In genomic region chr4:184252136-184253071, GRCh38 we compare ENCODE assay signal across 28 cellular contexts. TPM values are rescaled to one million over a fixed set of nuclear protein-coding genes. Genes with fewer than 3 reads are reported as not detected.
DNase-seq lines count a peak whose midpoint lies in the region; ATAC-seq and TF ChIP-seq lines count a peak whose summit lies in the region.
"Had no signal": no experiment of that assay in that cellular context is flagged by ENCODE, and none has a peak within 500 bp of the region (broad histone marks: within the 10 kb centered on the region; RNA-seq: fewer than 3 reads in every experiment).

No MANE protein-coding gene starts in this region.

- H3K27me3 Mint-ChIP-seq in activated CD4-positive, alpha-beta memory T cell treated with anti-CD3 and anti-CD28 coated beads, Interleukin-2, amount 10 ng/mL, durations not matched to agents 7 days and 5 days, result peaks cover 7% of the 10 kb centered on the region

- H3K36me3 Mint-ChIP-seq in activated CD4-positive, alpha-beta memory T cell treated with anti-CD3 and anti-CD28 coated beads, Interleukin-2, amount 10 ng/mL, durations not matched to agents 7 days and 5 days (ENCODE audit: low read depth), result no peaks in the 10 kb centered on the region
- H3K36me3 Mint-ChIP-seq: natural killer cell treated with Interleukin-12 subunit alpha and Interleukin-12 subunit beta and Interleukin-15 and Interleukin-18, amount 100 ng/mL, for 72 hours had no signal

- no peak overlapping the region for H3K4me3 Mint-ChIP-seq in activated CD4-positive, alpha-beta memory T cell treated with anti-CD3 and anti-CD28 coated beads, Interleukin-2, amount 10 ng/mL, durations not matched to agents 7 days and 5 days
- H3K4me3 Mint-ChIP-seq: activated naive CD8-positive, alpha-beta T cell treated with anti-CD3 and anti-CD28 coated beads, Interleukin-2, amount 10 ng/mL, durations not matched to agents 7 days and 5 days; natural killer cell treated with Interleukin-12 subunit alpha and Interleukin-12 subunit beta and Interleukin-15 and Interleukin-18, amount 100 ng/mL, for 72 hours had no signal

- no peak for TF ChIP-seq EP300 in esophagus muscularis mucosa (IDR thresholded peaks at IDR 0.05)

- WGBS in esophagus muscularis mucosa, result 74% methylated on average over 9 of the region's 21 CpGs
- 86% methylated on average over 21 of the region's 21 CpGs for WGBS in right cardiac atrium

- ATAC-seq in right cardiac atrium, result no peak
- ATAC-seq: gastroesophageal sphincter; natural killer cell treated with Interleukin-12 subunit alpha and Interleukin-12 subunit beta and Interleukin-15 and Interleukin-18, amount 100 ng/mL, for 72 hours; PC-3 had no signal

- H3K4me3 ChIP-seq in esophagus muscularis mucosa (no peak overlapping the region), right cardiac atrium (ENCODE audit: low read length) (no peak overlapping the region)
- H3K4me3 ChIP-seq: gastroesophageal sphincter, hepatocyte, lung had no signal

- H3K9me3 ChIP-seq in esophagus muscularis mucosa (no peaks in the 10 kb centered on the region), right cardiac atrium (ENCODE audit: control insufficient read depth, low read length) (no peaks in the 10 kb centered on the region)
- H3K9me3 ChIP-seq: Caco-2, gastroesophageal sphincter had no signal

- H3K4me1 Mint-ChIP-seq in activated CD4-positive, alpha-beta memory T cell treated with anti-CD3 and anti-CD28 coated beads, Interleukin-2, amount 10 ng/mL, durations not matched to agents 7 days and 5 days, result peaks cover 19% of the 10 kb centered on the region

- H3K4me1 ChIP-seq in esophagus muscularis mucosa, result no peaks in the 10 kb centered on the region
- H3K4me1 ChIP-seq in right cardiac atrium (ENCODE audit: control insufficient read depth, insufficient read depth, low read length), result no peaks in the 10 kb centered on the region
- H3K4me1 ChIP-seq: Caco-2, gastroesophageal sphincter had no signal

- peak; percentile 23 for DNase-seq in stimulated activated CD4-positive, alpha-beta T cell treated with anti-CD3 and anti-CD28 coated beads, Interleukin-15, amount 100 ng/mL, for 24 hours
- no peak for DNase-seq in stimulated activated CD4-positive, alpha-beta T cell treated with anti-CD3 and anti-CD28 coated beads, Interleukin-12 subunit alpha, Interleukin-12 subunit beta, amount 100 ng/mL, for 4 hours
- DNase-seq in activated CD4-positive, alpha-beta memory T cell treated with anti-CD3 and anti-CD28 coated beads, Interleukin-2, amount 10 ng/mL, durations not matched to agents 7 days and 5 days, result no peak
- peak; percentile 68 for DNase-seq in esophagus muscularis mucosa (ENCODE audit: extremely low spot score)
- DNase-seq in LoVo (ENCODE audit: low spot score), result no peak
- no peak for DNase-seq in SK-N-DZ (ENCODE audit: low spot score)
- no peak for DNase-seq in right cardiac atrium
- DNase-seq: activated naive CD8-positive, alpha-beta T cell treated with anti-CD3 and anti-CD28 coated beads, Interleukin-2, amount 10 ng/mL, durations not matched to agents 7 days and 5 days; activated T-cell treated with anti-CD3 and anti-CD28 coated beads, Interleukin-2, amount 50 U/mL, for 72 hours; C1 segment of cervical spinal cord; Caco-2; caudate nucleus; cortex of kidney; DND-41; KG1; NCI-H146; NCI-H2107; NCI-H446; PC-3; Right ventricle myocardium superior; small intestine; T1000 had no signal

- TF ChIP-seq POLR2A in esophagus muscularis mucosa (IDR thresholded peaks at IDR 0.05; ENCODE audit: low read depth), result no peak

- TF ChIP-seq CTCF in esophagus muscularis mucosa (IDR thresholded peaks at IDR 0.05), result no peak

- peak overlapping the region; percentile 64 for H3K27ac Mint-ChIP-seq in activated CD4-positive, alpha-beta memory T cell treated with anti-CD3 and anti-CD28 coated beads, Interleukin-2, amount 10 ng/mL, durations not matched to agents 7 days and 5 days
- H3K27ac Mint-ChIP-seq: activated naive CD8-positive, alpha-beta T cell treated with anti-CD3 and anti-CD28 coated beads, Interleukin-2, amount 10 ng/mL, durations not matched to agents 7 days and 5 days; activated T-cell treated with anti-CD3 and anti-CD28 coated beads, Interleukin-2, amount 50 U/mL, for 72 hours had no signal

- no peaks in the 10 kb centered on the region for H3K9me3 Mint-ChIP-seq in activated CD4-positive, alpha-beta memory T cell treated with anti-CD3 and anti-CD28 coated beads, Interleukin-2, amount 10 ng/mL, durations not matched to agents 7 days and 5 days
- H3K9me3 Mint-ChIP-seq: activated naive CD8-positive, alpha-beta T cell treated with anti-CD3 and anti-CD28 coated beads, Interleukin-2, amount 10 ng/mL, durations not matched to agents 7 days and 5 days; activated T-cell treated with anti-CD3 and anti-CD28 coated beads, Interleukin-2, amount 50 U/mL, for 72 hours; natural killer cell treated with Interleukin-12 subunit alpha and Interleukin-12 subunit beta and Interleukin-15 and Interleukin-18, amount 100 ng/mL, for 72 hours had no signal

- intact Hi-C loops in esophagus muscularis mucosa (cut with DNase I), result no loop called here
- intact Hi-C loops in right cardiac atrium (cut with DNase I), result loop anchor here in 1 of 4 donors (10.0 kb wide), 1 partner anchor 292 kb away; no protein-coding TSS in a partner anchor

- no peaks in the 10 kb centered on the region for H3K36me3 ChIP-seq in esophagus muscularis mucosa
- H3K36me3 ChIP-seq: gastroesophageal sphincter had no signal

- POLR2A ChIA-PET in activated CD4-positive, alpha-beta memory T cell treated with anti-CD3 and anti-CD28 coated beads, Interleukin-2, amount 10 ng/mL, durations not matched to agents 7 days and 5 days (lab: Charles Lee), result interaction anchor here (0.9 to 2.9 kb wide), 3 partner anchors 11 to 21 kb away, joined by 3 to 12 read pairs (median 3); no protein-coding TSS in a partner anchor

- peaks cover 0 to under 1% (median 0%) of the 10 kb centered on the region in 4 donors for H3K27me3 ChIP-seq in esophagus muscularis mucosa
- H3K27me3 ChIP-seq in right cardiac atrium (ENCODE audit: control insufficient read depth, insufficient read depth), result no peaks in the 10 kb centered on the region
- H3K27me3 ChIP-seq: gastroesophageal sphincter, hepatocyte had no signal

- no peak overlapping the region for H3K27ac ChIP-seq in esophagus muscularis mucosa (replicated peaks in 1 of 4)
- H3K27ac ChIP-seq in right cardiac atrium (ENCODE audit: low read length), result no peak overlapping the region
- H3K27ac ChIP-seq: gastroesophageal sphincter, hepatocyte had no signal

- CTCF ChIA-PET in activated CD4-positive, alpha-beta memory T cell treated with anti-CD3 and anti-CD28 coated beads, Interleukin-2, amount 10 ng/mL, durations not matched to agents 7 days and 5 days (lab: Charles Lee), result interaction anchor here (0.8 to 4.3 kb wide), 15 partner anchors 8 to 412 kb away, joined by 3 to 49 read pairs (median 4); partner anchors contain the start of genes CASP3 and PRIMPOL

RNA-seq across cellular contexts. Expression of gene ENPP6, which starts 34.7 kb away (rescaled TPM):
- total RNA-seq in activated CD4-positive, alpha-beta memory T cell treated with anti-CD3 and anti-CD28 coated beads, Interleukin-2, amount 10 ng/mL, durations not matched to agents 7 days and 5 days, result 1 to 10 TPM; 3.0 to 3.6 TPM
- total RNA-seq in esophagus muscularis mucosa, result 1 to 10 TPM in 1 of 4 donors, under 1 TPM in 3; 0.42 to 1.1 (median 0.92) TPM
- polyA plus RNA-seq in SK-N-DZ (2014; cell fraction: cytosol; rRNA removed), result not detected in 2 replicates
- not detected in 2 replicates for polyA plus RNA-seq in SK-N-DZ (2014; cell fraction: nucleus; rRNA removed)
- under 1 TPM in 2 of 4 donors, not detected in 2; 0.12 to 0.31 TPM for total RNA-seq in right cardiac atrium
- polyA plus RNA-seq in right cardiac atrium, result 0.05 TPM
- total RNA-seq: Caco-2, mononuclear cell, osteoblast, PC-3, Right ventricle myocardium superior had no signal
- polyA plus RNA-seq: hepatocyte had no signal

Comparison
In these comparisons a context has a peak if more than half of its experiments do, and no peak if none do; other contexts are left out.
1. DNase-seq: peak in stimulated activated CD4-positive, alpha-beta T cell treated with anti-CD3 and anti-CD28 coated beads, Interleukin-15, amount 100 ng/mL, for 24 hours (single experiment) and esophagus muscularis mucosa (single experiment); none in stimulated activated CD4-positive, alpha-beta T cell treated with anti-CD3 and anti-CD28 coated beads, Interleukin-12 subunit alpha, Interleukin-12 subunit beta, amount 100 ng/mL, for 4 hours (single experiment), activated CD4-positive, alpha-beta memory T cell treated with anti-CD3 and anti-CD28 coated beads, Interleukin-2, amount 10 ng/mL, durations not matched to agents 7 days and 5 days (single experiment), LoVo (single experiment), SK-N-DZ (single experiment) and right cardiac atrium (0 of 3).